22 cellular contexts compared by ENCODE assay signal in the genomic region with DNA sequence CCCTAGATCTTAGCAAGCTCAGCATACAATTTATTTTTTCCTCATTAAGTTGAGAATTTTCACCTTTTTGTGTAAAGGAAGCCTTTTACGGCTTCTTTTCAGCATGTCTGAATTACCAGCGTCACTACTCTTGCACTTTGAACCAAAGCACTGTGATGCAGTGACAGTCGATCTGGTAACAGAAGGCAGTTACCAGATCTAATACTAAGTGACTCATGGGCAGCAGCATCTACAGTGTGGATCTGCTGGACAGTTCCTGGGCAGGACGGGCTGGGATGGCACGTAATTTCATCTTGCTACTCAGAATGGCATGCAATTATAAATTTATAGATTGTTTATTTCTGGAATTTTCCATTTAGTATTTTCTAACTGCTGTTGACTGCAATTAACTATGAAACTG. TPM values are rescaled to one million over a fixed set of nuclear protein-coding genes. Genes with fewer than 3 reads are reported as not detected.
"Had no signal": no experiment of that assay in that cellular context is flagged by ENCODE, and none has a peak within 500 bp of the region (broad histone marks: within the 10 kb centered on the region; RNA-seq: fewer than 3 reads in every experiment).

No MANE protein-coding gene starts in this region.

- ATAC-seq: gastroesophageal sphincter, sciatic nerve had no signal

- H3K27ac ChIP-seq: adrenal gland, coronary artery, gastroesophageal sphincter, psoas muscle, testis had no signal

- H3K4me1 Mint-ChIP-seq: activated CD4-positive, alpha-beta T cell treated with anti-CD3 and anti-CD28 coated beads, Interleukin-2, amount 10 ng/mL, durations not matched to agents 7 days and 5 days; activated naive CD4-positive, alpha-beta T cell treated with anti-CD3 and anti-CD28 coated beads, Interleukin-2, amount 10 ng/mL, durations not matched to agents 7 days and 5 days; nephron progenitor cell had no signal

- H3K27me3 ChIP-seq: adrenal gland, testis had no signal

- H3K4me3 ChIP-seq: adrenal gland, coronary artery, gastroesophageal sphincter, psoas muscle, testis had no signal

- H3K9me3 Mint-ChIP-seq: activated CD4-positive, alpha-beta T cell treated with anti-CD3 and anti-CD28 coated beads, Interleukin-2, amount 10 ng/mL, durations not matched to agents 7 days and 5 days; activated naive CD4-positive, alpha-beta T cell treated with anti-CD3 and anti-CD28 coated beads, Interleukin-2, amount 10 ng/mL, durations not matched to agents 7 days and 5 days; activated T-helper 2 cell treated with anti-CD3 and anti-CD28 coated beads, Interferon-gamma antibody, Interleukin-2, Interleukin-4, amounts not matched to agents 10 μg/mL and 5 μg/mL and 100 μg/mL, durations not matched to agents 14 hours and 24 hours and 36 hours; nephron progenitor cell; stimulated activated naive CD8-positive, alpha-beta T cell treated with anti-CD3 and anti-CD28 coated beads, Interleukin-15, Interleukin-2, amounts not matched to agents 100 ng/mL and 50 ng/mL, for 24 hours had no signal

- FAIRE-seq: endothelial cell of umbilical vein, keratinocyte, TTC549 had no signal

- H3K4me3 Mint-ChIP-seq: activated CD4-positive, alpha-beta T cell treated with anti-CD3 and anti-CD28 coated beads, Interleukin-2, amount 10 ng/mL, durations not matched to agents 7 days and 5 days; activated naive CD4-positive, alpha-beta T cell treated with anti-CD3 and anti-CD28 coated beads, Interleukin-2, amount 10 ng/mL, durations not matched to agents 7 days and 5 days; nephron progenitor cell; stimulated activated naive CD8-positive, alpha-beta T cell treated with anti-CD3 and anti-CD28 coated beads, Interleukin-15, Interleukin-2, amounts not matched to agents 100 ng/mL and 50 ng/mL, for 24 hours had no signal

- H3K36me3 Mint-ChIP-seq: activated naive CD4-positive, alpha-beta T cell treated with anti-CD3 and anti-CD28 coated beads, Interleukin-2, amount 10 ng/mL, durations not matched to agents 7 days and 5 days had no signal

- H3K9me3 ChIP-seq: adrenal gland, gastroesophageal sphincter, psoas muscle, testis had no signal

- H3K36me3 ChIP-seq: adrenal gland, gastroesophageal sphincter had no signal

- H3K27ac Mint-ChIP-seq: activated CD4-positive, alpha-beta T cell treated with anti-CD3 and anti-CD28 coated beads, Interleukin-2, amount 10 ng/mL, durations not matched to agents 7 days and 5 days; activated naive CD4-positive, alpha-beta T cell treated with anti-CD3 and anti-CD28 coated beads, Interleukin-2, amount 10 ng/mL, durations not matched to agents 7 days and 5 days; activated T-helper 2 cell treated with anti-CD3 and anti-CD28 coated beads, Interferon-gamma antibody, Interleukin-2, Interleukin-4, amounts not matched to agents 10 μg/mL and 5 μg/mL and 100 μg/mL, durations not matched to agents 14 hours and 24 hours and 36 hours; nephron progenitor cell; stimulated activated naive CD8-positive, alpha-beta T cell treated with anti-CD3 and anti-CD28 coated beads, Interleukin-15, Interleukin-2, amounts not matched to agents 100 ng/mL and 50 ng/mL, for 24 hours had no signal

- H3K4me1 ChIP-seq: adrenal gland, gastroesophageal sphincter, psoas muscle, testis had no signal

- DNase-seq: activated CD4-positive, alpha-beta T cell treated with anti-CD3 and anti-CD28 coated beads, Interleukin-2, amount 10 ng/mL, durations not matched to agents 7 days and 5 days; activated CD4-positive, CD25-positive, alpha-beta regulatory T cell; activated naive CD4-positive, alpha-beta T cell treated with anti-CD3 and anti-CD28 coated beads, Interleukin-2, amount 10 ng/mL, durations not matched to agents 7 days and 5 days; activated T-cell treated with anti-CD3 and anti-CD28 coated beads for 4 hours; adrenal gland; caudate nucleus; effector CD4-positive, alpha-beta T cell; mesendoderm; nephron progenitor cell; psoas muscle; stimulated activated CD4-positive, alpha-beta T cell treated with anti-CD3 and anti-CD28 coated beads, Interleukin-4, amount 100 ng/mL, for 24 hours; testis had no signal

RNA-seq across cellular contexts. Expression of a gene that starts 12.0 kb away (rescaled TPM):
- total RNA-seq: activated CD4-positive, alpha-beta T cell treated with anti-CD3 and anti-CD28 coated beads, Interleukin-2, amount 10 ng/mL, durations not matched to agents 7 days and 5 days; activated T-helper 2 cell treated with anti-CD3 and anti-CD28 coated beads, Interferon-gamma antibody, Interleukin-2, Interleukin-4, amounts not matched to agents 10 μg/mL and 5 μg/mL and 100 μg/mL, durations not matched to agents 14 hours and 24 hours and 36 hours; endothelial cell of umbilical vein; osteoblast had no signal
- polyA plus RNA-seq: endothelial cell of umbilical vein, liver had no signal
